Comparison of ENCODE assay signal across 9 cellular contexts in the genomic region with DNA sequence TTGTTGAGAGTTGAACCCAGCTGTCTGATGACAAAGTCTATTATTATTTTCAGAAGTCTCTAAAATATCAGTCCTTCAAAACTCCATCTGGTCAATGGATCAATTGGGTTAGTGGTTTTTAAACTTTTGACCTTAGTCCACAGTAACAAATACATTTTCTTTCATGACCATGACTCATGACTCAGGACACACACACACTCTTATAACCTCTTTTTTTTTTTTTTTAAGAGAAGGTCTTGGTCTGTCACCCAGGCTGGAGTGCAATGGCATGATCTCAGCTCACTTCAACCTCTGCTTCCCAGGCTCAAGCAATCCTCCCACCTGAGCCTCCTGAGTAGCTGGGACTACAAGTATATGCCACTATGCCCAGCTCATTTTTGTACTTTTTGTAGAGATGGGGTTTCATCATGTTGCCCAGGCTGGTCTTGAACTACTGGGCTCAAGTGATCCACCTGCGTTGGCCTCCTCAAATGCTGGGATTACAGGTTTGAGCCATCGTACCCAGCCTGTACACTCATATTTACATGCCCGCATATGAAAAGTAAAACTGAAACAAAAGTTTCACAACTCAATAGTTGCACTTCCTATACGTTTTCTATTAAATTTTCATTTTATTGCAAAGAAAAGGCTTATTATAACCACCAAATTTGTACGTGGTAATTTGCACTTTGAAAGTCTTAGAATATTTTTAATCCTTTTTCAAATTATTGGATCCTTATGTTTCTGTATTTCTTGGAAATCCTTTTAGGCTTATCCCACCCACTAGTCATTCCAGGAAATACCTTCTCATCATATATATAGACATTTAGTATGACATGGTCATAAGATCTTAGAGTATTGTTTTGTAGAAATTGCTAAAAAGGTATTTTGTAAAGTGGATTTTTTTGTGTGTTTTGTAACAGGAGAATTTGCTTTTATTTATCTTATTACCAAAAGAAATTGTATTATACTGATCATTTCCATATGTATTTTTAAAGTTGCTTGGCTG.
DNase-seq lines count a peak whose midpoint lies in the region; ATAC-seq and TF ChIP-seq lines count a peak whose summit lies in the region.
"Had no signal": no experiment of that assay in that cellular context is flagged by ENCODE, and none has a peak within 500 bp of the region (broad histone marks: within the 10 kb centered on the region; RNA-seq: fewer than 3 reads in every experiment).

No MANE protein-coding gene starts in this region.

- H3K27me3 Mint-ChIP-seq in WTC11 (ENCODE audit: low read depth), result no peaks in the 10 kb centered on the region

- H3K4me2 ChIP-seq in Karpas-422 (ENCODE audit: low read depth, low read length, poor library complexity, severe bottlenecking), result peak overlapping the region; percentile 9

- peaks cover 4% of the 10 kb centered on the region for H3K9me3 Mint-ChIP-seq in WTC11

- no peak overlapping the region for H3K4me3 Mint-ChIP-seq in WTC11

- no peaks in the 10 kb centered on the region for H4K20me1 ChIP-seq in Karpas-422 (ENCODE audit: insufficient read depth, low read depth, low read length)

- TF ChIP-seq POLR2A in gastrocnemius medialis (IDR thresholded peaks at IDR 0.05) (no peak), transverse colon (IDR thresholded peaks at IDR 0.05) (no peak)

- H3K36me3 Mint-ChIP-seq in WTC11, result no peaks in the 10 kb centered on the region

- no peak for TF ChIP-seq EP300 in transverse colon (IDR thresholded peaks at IDR 0.05; ENCODE audit: low read depth)

- peaks cover 14% of the 10 kb centered on the region for H3K4me1 Mint-ChIP-seq in WTC11

- CTCF ChIA-PET in WTC11 (lab: Charles Lee), result no interaction called here

- H3K9me3 ChIP-seq in Karpas-422 (ENCODE audit: low read length), result no peaks in the 10 kb centered on the region
- no peaks in the 10 kb centered on the region for H3K9me3 ChIP-seq in gastrocnemius medialis
- no peaks in the 10 kb centered on the region for H3K9me3 ChIP-seq in transverse colon
- H3K9me3 ChIP-seq: ovary had no signal

- H3K4me1 ChIP-seq in Karpas-422 (ENCODE audit: low read length) (peaks cover 30% of the 10 kb centered on the region), gastrocnemius medialis (no peaks in the 10 kb centered on the region), transverse colon (no peaks in the 10 kb centered on the region)

- peak; percentile 92 for ATAC-seq in GM18517 (IDR thresholded peaks at IDR 0.05; ENCODE audit: unreplicated experiment)
- ATAC-seq in GM21737 (IDR thresholded peaks at IDR 0.05; ENCODE audit: unreplicated experiment), result peak; percentile 85
- ATAC-seq in gastrocnemius medialis, result no peak
- no peak for ATAC-seq in WTC11

- no peak overlapping the region for H2AFZ ChIP-seq in Karpas-422 (ENCODE audit: low read length)

- H3K27ac ChIP-seq in Karpas-422 (ENCODE audit: low read length) (0 out of 2 replicates have a peak overlapping the region, but pooled peaks have one; percentile 4), gastrocnemius medialis (no peak overlapping the region), transverse colon (no peak overlapping the region), substantia nigra (ENCODE audit: low read depth, low read length, poor library complexity, severe bottlenecking) (no peak overlapping the region)
- H3K27ac ChIP-seq: ovary had no signal

- in situ Hi-C loops in gastrocnemius medialis (cut with MboI; ENCODE audit: low sequenced_read_pairs in 4 of 4), result no loop called here
- in situ Hi-C loops in transverse colon (cut with MboI; ENCODE audit: low pct_ligation_motif_present in 1 of 4, low pct_unique_long_range_greater_than_20kb in 1 of 4, low sequenced_read_pairs in 3 of 4), result no loop called here

- no peak overlapping the region for H3K9ac ChIP-seq in Karpas-422 (ENCODE audit: low read length)

- POLR2A ChIA-PET in WTC11 (lab: Charles Lee), result interaction anchor here (0.6 kb wide), 1 partner anchor 22 kb away, joined by 3 read pairs; no protein-coding TSS in a partner anchor

- H3K79me2 ChIP-seq in Karpas-422 (ENCODE audit: low read length), result no peaks in the 10 kb centered on the region

- H3K27me3 ChIP-seq in Karpas-422 (ENCODE audit: low read length), result no peaks in the 10 kb centered on the region
- H3K27me3 ChIP-seq in gastrocnemius medialis, result no peaks in the 10 kb centered on the region
- H3K27me3 ChIP-seq in transverse colon, result no peaks in the 10 kb centered on the region
- H3K27me3 ChIP-seq: ovary had no signal

- no peak overlapping the region for H3K27ac Mint-ChIP-seq in WTC11

- H3K4me3 ChIP-seq in Karpas-422 (ENCODE audit: low read length) (no peak overlapping the region), gastrocnemius medialis (no peak overlapping the region), transverse colon (no peak overlapping the region)
- H3K4me3 ChIP-seq: ovary had no signal

- TF ChIP-seq CTCF in gastrocnemius medialis (IDR thresholded peaks at IDR 0.05 in 4 of 5, conservative IDR thresholded peaks at IDR 0.05 in 1 of 5) (no peak), WTC11 (IDR thresholded peaks at IDR 0.05) (no peak), transverse colon (IDR thresholded peaks at IDR 0.05) (no peak)

- intact Hi-C loops in gastrocnemius medialis (cut with DNase I; ENCODE audit: low total_unique reads) (no loop called here), transverse colon (cut with DNase I; ENCODE audit: low total_unique reads) (no loop called here)

- WGBS in transverse colon (ENCODE audit: low coverage in 1 of 2), 2 donors, result 33 to 36% methylated on average over 5 of the region's 5 CpGs

- DNase-seq in Karpas-422, result no peak
- DNase-seq in fibroblast of peridontal ligament (ENCODE audit: extremely low read depth), result peak; percentile 29
- no peak for DNase-seq in gastrocnemius medialis
- DNase-seq in WTC11 (ENCODE audit: low spot score), result no peak
- no peak for DNase-seq in transverse colon
- no peak for DNase-seq in substantia nigra (lab: John Stamatoyannopoulos, UW)
- DNase-seq: ovary had no signal

- H3K9me2 ChIP-seq in Karpas-422 (replicated peaks; ENCODE audit: insufficient read depth, low read length), result no peaks in the 10 kb centered on the region

- H3K36me3 ChIP-seq in Karpas-422 (ENCODE audit: insufficient read depth, low read length), result no peaks in the 10 kb centered on the region
- no peaks in the 10 kb centered on the region for H3K36me3 ChIP-seq in gastrocnemius medialis
- no peaks in the 10 kb centered on the region for H3K36me3 ChIP-seq in transverse colon
- H3K36me3 ChIP-seq: ovary had no signal

TF ChIP-seq in WTC11, 78 proteins besides CTCF, POLR2A, EP300 and RAD21:
- TF ChIP-seq, protein P1, sequence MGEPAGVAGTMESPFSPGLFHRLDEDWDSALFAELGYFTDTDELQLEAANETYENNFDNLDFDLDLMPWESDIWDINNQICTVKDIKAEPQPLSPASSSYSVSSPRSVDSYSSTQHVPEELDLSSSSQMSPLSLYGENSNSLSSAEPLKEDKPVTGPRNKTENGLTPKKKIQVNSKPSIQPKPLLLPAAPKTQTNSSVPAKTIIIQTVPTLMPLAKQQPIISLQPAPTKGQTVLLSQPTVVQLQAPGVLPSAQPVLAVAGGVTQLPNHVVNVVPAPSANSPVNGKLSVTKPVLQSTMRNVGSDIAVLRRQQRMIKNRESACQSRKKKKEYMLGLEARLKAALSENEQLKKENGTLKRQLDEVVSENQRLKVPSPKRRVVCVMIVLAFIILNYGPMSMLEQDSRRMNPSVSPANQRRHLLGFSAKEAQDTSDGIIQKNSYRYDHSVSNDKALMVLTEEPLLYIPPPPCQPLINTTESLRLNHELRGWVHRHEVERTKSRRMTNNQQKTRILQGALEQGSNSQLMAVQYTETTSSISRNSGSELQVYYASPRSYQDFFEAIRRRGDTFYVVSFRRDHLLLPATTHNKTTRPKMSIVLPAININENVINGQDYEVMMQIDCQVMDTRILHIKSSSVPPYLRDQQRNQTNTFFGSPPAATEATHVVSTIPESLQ (CRISPR knock-in tag; IDR thresholded peaks at IDR 0.05), result no peak

Comparison
In these comparisons a context has a peak if more than half of its experiments do, and no peak if none do; other contexts are left out.
1. ATAC-seq: peak in GM18517 (single experiment) and GM21737 (single experiment); none in gastrocnemius medialis (0 of 2) and WTC11 (single experiment).